ENCODE assay signal across 1 cellular context in genomic region chr14:31894351-31894750, GRCh38.
TF ChIP-seq lines count a peak whose summit lies in the region.

No MANE protein-coding gene starts in this region.

TF ChIP-seq in GM23338, 12 proteins besides CTCF, POLR2A, EP300 and RAD21 (continued from another document):
- TF ChIP-seq REST (IDR thresholded peaks at IDR 0.05; ENCODE audit: unreplicated experiment) = no peak
- no peak for TF ChIP-seq EZH2phosphoT487 (IDR thresholded peaks at IDR 0.05; ENCODE audit: unreplicated experiment)
- no peak for TF ChIP-seq ZNF331 (CRISPR knock-in tag; IDR thresholded peaks at IDR 0.05; ENCODE audit: low read depth)
